In genomic region chr9:91198405-91198804, GRCh38 we compare ENCODE assay signal across 1 cellular context.
TF ChIP-seq lines count a peak whose summit lies in the region.

No MANE protein-coding gene starts in this region.

TF ChIP-seq in GM23338, 12 proteins besides CTCF, POLR2A, EP300 and RAD21 (continued from another document):
- TF ChIP-seq REST (IDR thresholded peaks at IDR 0.05; ENCODE audit: unreplicated experiment) (no peak), STAT1 (IDR thresholded peaks at IDR 0.05; ENCODE audit: unreplicated experiment) (no peak)
- TF ChIP-seq, protein P1, sequence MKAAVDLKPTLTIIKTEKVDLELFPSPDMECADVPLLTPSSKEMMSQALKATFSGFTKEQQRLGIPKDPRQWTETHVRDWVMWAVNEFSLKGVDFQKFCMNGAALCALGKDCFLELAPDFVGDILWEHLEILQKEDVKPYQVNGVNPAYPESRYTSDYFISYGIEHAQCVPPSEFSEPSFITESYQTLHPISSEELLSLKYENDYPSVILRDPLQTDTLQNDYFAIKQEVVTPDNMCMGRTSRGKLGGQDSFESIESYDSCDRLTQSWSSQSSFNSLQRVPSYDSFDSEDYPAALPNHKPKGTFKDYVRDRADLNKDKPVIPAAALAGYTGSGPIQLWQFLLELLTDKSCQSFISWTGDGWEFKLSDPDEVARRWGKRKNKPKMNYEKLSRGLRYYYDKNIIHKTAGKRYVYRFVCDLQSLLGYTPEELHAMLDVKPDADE (IDR thresholded peaks at IDR 0.05), result no peak
TF ChIP-seq in GM23338: peak in this region for 0.
